Comparison of ENCODE assay signal across 8 cellular contexts in genomic region chr4:1720163-1720983, GRCh38. TPM values are rescaled to one million over a fixed set of nuclear protein-coding genes. Genes with fewer than 3 reads are reported as not detected.
DNase-seq lines count a peak whose midpoint lies in the region; ATAC-seq and TF ChIP-seq lines count a peak whose summit lies in the region.

No MANE protein-coding gene starts in this region.

- H3K27me3 ChIP-seq in CD4-positive, alpha-beta memory T cell (ENCODE audit: insufficient read depth, low read length), result no peaks in the 10 kb centered on the region
- no peaks in the 10 kb centered on the region for H3K27me3 ChIP-seq in effector memory CD4-positive, alpha-beta T cell (replicated peaks; ENCODE audit: control insufficient read depth, insufficient read depth, low read length, poor library complexity, severe bottlenecking)
- H3K27me3 ChIP-seq in stomach, result no peaks in the 10 kb centered on the region

- peaks cover 0 to 5% (median 0%) of the 10 kb centered on the region in 8 donors for H3K9me3 Mint-ChIP-seq in CD4-positive, alpha-beta memory T cell
- no peaks in the 10 kb centered on the region for H3K9me3 Mint-ChIP-seq in activated CD4-positive, alpha-beta T cell treated with anti-CD3 and anti-CD28 coated beads for 36 hours (ENCODE audit: low read depth)

- POLR2A ChIA-PET in CD4-positive, alpha-beta memory T cell (lab: Charles Lee; ENCODE audit: partially characterized antibody), result interaction anchor here (0.7 to 8.8 kb wide), 14 partner anchors 8 to 373 kb away, joined by 3 to 196 read pairs (median 4); partner anchors contain the start of genes FAM53A, LETM1, NSD2 and SLBP
- POLR2A ChIA-PET in activated CD4-positive, alpha-beta T cell treated with anti-CD3 and anti-CD28 coated beads for 36 hours (lab: Charles Lee), result interaction anchor here (0.6 to 5.1 kb wide), 4 partner anchors 9 to 151 kb away, joined by 3 to 89 read pairs (median 10); partner anchors contain the start of genes NSD2 and SLBP

- peaks cover 60% of the 10 kb centered on the region for H3K4me1 ChIP-seq in CD4-positive, alpha-beta memory T cell (ENCODE audit: insufficient read depth, low read length)
- H3K4me1 ChIP-seq in effector memory CD4-positive, alpha-beta T cell (ENCODE audit: control insufficient read depth, insufficient read depth, low read length, poor library complexity, severe bottlenecking), result peaks cover 35% of the 10 kb centered on the region
- H3K4me1 ChIP-seq in stomach, result peaks cover 47 to 73% (median 65%) of the 10 kb centered on the region in 4 donors

- peak overlapping the region; percentile 53 to 95 (median 87) for H3K27ac Mint-ChIP-seq in CD4-positive, alpha-beta memory T cell
- H3K27ac Mint-ChIP-seq in activated CD4-positive, alpha-beta T cell treated with anti-CD3 and anti-CD28 coated beads for 36 hours, result peak overlapping the region; percentile 92

- peak; percentile 36 for TF ChIP-seq POLR2A in GM19193 (IDR thresholded peaks at IDR 0.05; ENCODE audit: extremely low read depth, insufficient read depth, insufficient read length)
- TF ChIP-seq POLR2A in stomach (IDR thresholded peaks at IDR 0.05), result no peak

- DNase-seq in CD4-positive, alpha-beta memory T cell, result peak in 3 of 5 donors; percentile 48 to 67 (median 48)
- peak; percentile 75 for DNase-seq in activated CD4-positive, alpha-beta T cell treated with anti-CD3 and anti-CD28 coated beads for 36 hours
- DNase-seq in effector memory CD4-positive, alpha-beta T cell, result peak in 1 of 3 donors; percentile 30
- DNase-seq in medulla oblongata (ENCODE audit: extremely low spot score), result peak; percentile 33
- peak; percentile 58 for DNase-seq in stomach

- peaks cover 32 to 63% (median 48%) of the 10 kb centered on the region in 4 donors for H3K4me1 Mint-ChIP-seq in CD4-positive, alpha-beta memory T cell
- H3K4me1 Mint-ChIP-seq in activated CD4-positive, alpha-beta T cell treated with anti-CD3 and anti-CD28 coated beads for 36 hours, result peaks cover 56% of the 10 kb centered on the region

- peak overlapping the region; percentile 82 to 88 (median 86) for H3K4me3 Mint-ChIP-seq in CD4-positive, alpha-beta memory T cell
- peak overlapping the region; percentile 84 for H3K4me3 Mint-ChIP-seq in activated CD4-positive, alpha-beta T cell treated with anti-CD3 and anti-CD28 coated beads for 36 hours

- no peaks in the 10 kb centered on the region for H3K27me3 Mint-ChIP-seq in CD4-positive, alpha-beta memory T cell
- no peaks in the 10 kb centered on the region for H3K27me3 Mint-ChIP-seq in activated CD4-positive, alpha-beta T cell treated with anti-CD3 and anti-CD28 coated beads for 36 hours

- H3K36me3 Mint-ChIP-seq in CD4-positive, alpha-beta memory T cell, result peaks cover 12 to 27% of the 10 kb centered on the region in 2 donors
- H3K36me3 Mint-ChIP-seq in activated CD4-positive, alpha-beta T cell treated with anti-CD3 and anti-CD28 coated beads for 36 hours (ENCODE audit: low read depth), result peaks cover 45% of the 10 kb centered on the region

- peaks cover 9% of the 10 kb centered on the region for H3K36me3 ChIP-seq in CD4-positive, alpha-beta memory T cell (ENCODE audit: insufficient read depth, low read length)
- peaks cover 16% of the 10 kb centered on the region for H3K36me3 ChIP-seq in effector memory CD4-positive, alpha-beta T cell (ENCODE audit: control insufficient read depth, insufficient read depth, low read length)
- peaks cover 0 to 36% (median 30%) of the 10 kb centered on the region in 4 donors for H3K36me3 ChIP-seq in stomach

- 1 to 3% (median 1%) methylated on average over 25 to 79 of the region's 79 CpGs for WGBS in stomach, 5 donors

- peak overlapping the region; percentile 19 to 68 for H3K4me3 ChIP-seq in CD4-positive, alpha-beta memory T cell (ENCODE audit: low read length in 2 of 2)
- H3K4me3 ChIP-seq in effector memory CD4-positive, alpha-beta T cell (ENCODE audit: insufficient read depth, low read depth, low read length, poor library complexity, severe bottlenecking), result peak overlapping the region; percentile 56
- H3K4me3 ChIP-seq in stomach, result peak overlapping the region; percentile 70 to 89 (median 83)

- no peaks in the 10 kb centered on the region for H3K9me3 ChIP-seq in CD4-positive, alpha-beta memory T cell (ENCODE audit: control insufficient read depth in 1 of 2, low read length in 2 of 2)
- no peaks in the 10 kb centered on the region for H3K9me3 ChIP-seq in effector memory CD4-positive, alpha-beta T cell (ENCODE audit: control insufficient read depth, low read length)
- no peaks in the 10 kb centered on the region for H3K9me3 ChIP-seq in stomach

- ATAC-seq in HG03460 (IDR thresholded peaks at IDR 0.05; ENCODE audit: unreplicated experiment) (peak; percentile 17), HG03025 (IDR thresholded peaks at IDR 0.05; ENCODE audit: low FRiP score, unreplicated experiment) (no peak)
- peak; percentile 24 for ATAC-seq in activated CD4-positive, alpha-beta T cell treated with anti-CD3 and anti-CD28 coated beads for 36 hours

- TF ChIP-seq CTCF in stomach (IDR thresholded peaks at IDR 0.05), result no peak

- peak overlapping the region; percentile 69 for H3K27ac ChIP-seq in CD4-positive, alpha-beta memory T cell (ENCODE audit: low read depth, low read length)
- peak overlapping the region; percentile 60 for H3K27ac ChIP-seq in effector memory CD4-positive, alpha-beta T cell (ENCODE audit: insufficient read depth, low read length, poor library complexity, severe bottlenecking)
- H3K27ac ChIP-seq in stomach, result peak overlapping the region; percentile 93 to 97 (median 96)

- TF ChIP-seq EP300 in stomach (IDR thresholded peaks at IDR 0.05), result no peak

- intact Hi-C loops in CD4-positive, alpha-beta memory T cell (cut with micrococcal nuclease), result loop anchor here (2.0 to 10.0 kb wide), 2 partner anchors 150 to 694 kb away; partner anchors contain the start of genes CFAP99, NSD2 and ZFYVE28
- intact Hi-C loops in activated CD4-positive, alpha-beta T cell treated with anti-CD3 and anti-CD28 coated beads for 36 hours (cut with DNase I, micrococcal nuclease), result loop anchor here in 1 of 2 experiments (2.0 to 5.0 kb wide), 4 partner anchors 748 to 1242 kb away; partner anchors contain the start of genes GRK4, NOP14 and RNF4
- intact Hi-C loops in stomach (cut with DNase I; ENCODE audit: low total_unique reads), result no loop called here

- CTCF ChIA-PET in CD4-positive, alpha-beta memory T cell (lab: Charles Lee; ENCODE audit: partially characterized antibody), result interaction anchor here (0.8 to 18.0 kb wide), 3 partner anchors 18 to 1362 kb away, joined by 3 to 591 read pairs (median 4); no protein-coding TSS in a partner anchor
- CTCF ChIA-PET in activated CD4-positive, alpha-beta T cell treated with anti-CD3 and anti-CD28 coated beads for 36 hours (lab: Charles Lee), result interaction anchor here (0.7 to 13.1 kb wide), 7 partner anchors 8 to 27 kb away, joined by 3 to 196 read pairs (median 5); partner anchors contain the start of gene SLBP

RNA-seq across cellular contexts. Expression of gene TMEM129, which starts 0.8 kb away (rescaled TPM):
- total RNA-seq in CD4-positive, alpha-beta memory T cell, result 10 to 100 TPM; 40.6 to 42.1 TPM
- 10 to 100 TPM; 36.8 to 40.3 TPM for polyA plus RNA-seq in CD4-positive, alpha-beta memory T cell
- 10 to 100 TPM; 13.7 to 14.6 TPM for total RNA-seq in activated CD4-positive, alpha-beta T cell treated with anti-CD3 and anti-CD28 coated beads for 36 hours
- total RNA-seq in stomach, result 100 to 1,000 TPM in 2 of 5 donors, 10 to 100 TPM in 2, 1 to 10 TPM in 1; 9.9 to 171 (median 41.6) TPM
- 10 to 100 TPM; 13.7 to 29.9 (median 19.1) TPM for polyA plus RNA-seq in stomach

RNA-seq across cellular contexts. Expression of gene TACC3, which starts 0.9 kb away (rescaled TPM):
- total RNA-seq in CD4-positive, alpha-beta memory T cell, result 100 to 1,000 TPM; 134 to 136 TPM
- polyA plus RNA-seq in CD4-positive, alpha-beta memory T cell, result 10 to 100 TPM; 37.3 to 61.8 TPM
- total RNA-seq in activated CD4-positive, alpha-beta T cell treated with anti-CD3 and anti-CD28 coated beads for 36 hours, result 100 to 1,000 TPM; 197 to 206 TPM
- 10 to 100 TPM in 4 of 5 donors, 1 to 10 TPM in 1; 9.5 to 74.1 (median 30.9) TPM for total RNA-seq in stomach
- 10 to 100 TPM in 2 of 3 donors, 1 to 10 TPM in 1; 7.2 to 22.7 (median 14.3) TPM for polyA plus RNA-seq in stomach

RNA-seq across cellular contexts. Expression of gene SLBP, which starts 8.3 kb away (rescaled TPM):
- 10 to 100 TPM; 41.8 to 47.4 TPM for total RNA-seq in CD4-positive, alpha-beta memory T cell
- polyA plus RNA-seq in CD4-positive, alpha-beta memory T cell, result 10 to 100 TPM; 68.6 to 71.6 TPM
- total RNA-seq in activated CD4-positive, alpha-beta T cell treated with anti-CD3 and anti-CD28 coated beads for 36 hours, result 100 to 1,000 TPM; 113 to 134 TPM
- 100 to 1,000 TPM in 3 of 5 donors, 10 to 100 TPM in 2; 28.3 to 163 (median 100) TPM for total RNA-seq in stomach
- 10 to 100 TPM; 30.9 to 35.6 (median 32.5) TPM for polyA plus RNA-seq in stomach

RNA-seq across cellular contexts. Expression of gene FAM53A, which starts 36.3 kb away (rescaled TPM):
- 1 to 10 TPM in 1 of 2 experiments, under 1 TPM in 1; 0.89 to 2.2 TPM for total RNA-seq in CD4-positive, alpha-beta memory T cell
- 1 to 10 TPM; 1.1 to 2.8 TPM for polyA plus RNA-seq in CD4-positive, alpha-beta memory T cell
- total RNA-seq in activated CD4-positive, alpha-beta T cell treated with anti-CD3 and anti-CD28 coated beads for 36 hours, result 1 to 10 TPM; 2.0 to 2.5 TPM
- total RNA-seq in stomach, result under 1 TPM in 1 of 5 donors, not detected in 4; 0.73 TPM
- 1 to 10 TPM; 1.4 to 2.8 (median 2.1) TPM for polyA plus RNA-seq in stomach
